1 cellular context compared by ENCODE assay signal in the genomic region with DNA sequence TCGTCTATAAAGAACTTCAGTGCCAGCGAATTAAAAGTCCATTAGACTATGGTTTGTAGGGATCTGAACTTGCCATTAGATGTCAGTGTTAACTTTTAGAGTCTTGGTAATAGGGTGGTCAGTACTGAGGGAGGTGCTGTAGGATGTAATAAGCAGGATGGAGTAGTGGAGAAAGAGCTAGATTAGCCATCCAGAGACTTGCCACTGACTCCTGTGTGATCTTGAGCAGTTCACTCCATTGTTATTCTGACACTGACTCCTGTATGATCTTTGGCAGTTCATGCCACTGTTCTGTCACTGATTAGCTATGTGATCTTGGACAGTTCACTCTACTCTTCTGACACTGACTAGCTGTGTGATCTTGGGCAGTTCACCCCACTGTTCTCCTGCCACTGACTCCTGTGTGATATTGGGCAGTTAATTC.
TF ChIP-seq lines count a peak whose summit lies in the region.

No MANE protein-coding gene starts in this region.

TF ChIP-seq in GM23338, 12 proteins besides CTCF, POLR2A, EP300 and RAD21 (continued from another document):
- TF ChIP-seq, protein P1, sequence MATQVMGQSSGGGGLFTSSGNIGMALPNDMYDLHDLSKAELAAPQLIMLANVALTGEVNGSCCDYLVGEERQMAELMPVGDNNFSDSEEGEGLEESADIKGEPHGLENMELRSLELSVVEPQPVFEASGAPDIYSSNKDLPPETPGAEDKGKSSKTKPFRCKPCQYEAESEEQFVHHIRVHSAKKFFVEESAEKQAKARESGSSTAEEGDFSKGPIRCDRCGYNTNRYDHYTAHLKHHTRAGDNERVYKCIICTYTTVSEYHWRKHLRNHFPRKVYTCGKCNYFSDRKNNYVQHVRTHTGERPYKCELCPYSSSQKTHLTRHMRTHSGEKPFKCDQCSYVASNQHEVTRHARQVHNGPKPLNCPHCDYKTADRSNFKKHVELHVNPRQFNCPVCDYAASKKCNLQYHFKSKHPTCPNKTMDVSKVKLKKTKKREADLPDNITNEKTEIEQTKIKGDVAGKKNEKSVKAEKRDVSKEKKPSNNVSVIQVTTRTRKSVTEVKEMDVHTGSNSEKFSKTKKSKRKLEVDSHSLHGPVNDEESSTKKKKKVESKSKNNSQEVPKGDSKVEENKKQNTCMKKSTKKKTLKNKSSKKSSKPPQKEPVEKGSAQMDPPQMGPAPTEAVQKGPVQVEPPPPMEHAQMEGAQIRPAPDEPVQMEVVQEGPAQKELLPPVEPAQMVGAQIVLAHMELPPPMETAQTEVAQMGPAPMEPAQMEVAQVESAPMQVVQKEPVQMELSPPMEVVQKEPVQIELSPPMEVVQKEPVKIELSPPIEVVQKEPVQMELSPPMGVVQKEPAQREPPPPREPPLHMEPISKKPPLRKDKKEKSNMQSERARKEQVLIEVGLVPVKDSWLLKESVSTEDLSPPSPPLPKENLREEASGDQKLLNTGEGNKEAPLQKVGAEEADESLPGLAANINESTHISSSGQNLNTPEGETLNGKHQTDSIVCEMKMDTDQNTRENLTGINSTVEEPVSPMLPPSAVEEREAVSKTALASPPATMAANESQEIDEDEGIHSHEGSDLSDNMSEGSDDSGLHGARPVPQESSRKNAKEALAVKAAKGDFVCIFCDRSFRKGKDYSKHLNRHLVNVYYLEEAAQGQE (IDR thresholded peaks at IDR 0.05; ENCODE audit: unreplicated experiment) = no peak
- no peak for TF ChIP-seq CREB1 (CRISPR knock-in tag; IDR thresholded peaks at IDR 0.05; ENCODE audit: low read depth)
- no peak for TF ChIP-seq ZNF114 (CRISPR knock-in tag; IDR thresholded peaks at IDR 0.05)
- no peak for TF ChIP-seq EZH2phosphoT487 (IDR thresholded peaks at IDR 0.05; ENCODE audit: unreplicated experiment)
- no peak for TF ChIP-seq JUNB (IDR thresholded peaks at IDR 0.05; ENCODE audit: unreplicated experiment)
